ENCODE assay signal across 8 cellular contexts in the genomic region with DNA sequence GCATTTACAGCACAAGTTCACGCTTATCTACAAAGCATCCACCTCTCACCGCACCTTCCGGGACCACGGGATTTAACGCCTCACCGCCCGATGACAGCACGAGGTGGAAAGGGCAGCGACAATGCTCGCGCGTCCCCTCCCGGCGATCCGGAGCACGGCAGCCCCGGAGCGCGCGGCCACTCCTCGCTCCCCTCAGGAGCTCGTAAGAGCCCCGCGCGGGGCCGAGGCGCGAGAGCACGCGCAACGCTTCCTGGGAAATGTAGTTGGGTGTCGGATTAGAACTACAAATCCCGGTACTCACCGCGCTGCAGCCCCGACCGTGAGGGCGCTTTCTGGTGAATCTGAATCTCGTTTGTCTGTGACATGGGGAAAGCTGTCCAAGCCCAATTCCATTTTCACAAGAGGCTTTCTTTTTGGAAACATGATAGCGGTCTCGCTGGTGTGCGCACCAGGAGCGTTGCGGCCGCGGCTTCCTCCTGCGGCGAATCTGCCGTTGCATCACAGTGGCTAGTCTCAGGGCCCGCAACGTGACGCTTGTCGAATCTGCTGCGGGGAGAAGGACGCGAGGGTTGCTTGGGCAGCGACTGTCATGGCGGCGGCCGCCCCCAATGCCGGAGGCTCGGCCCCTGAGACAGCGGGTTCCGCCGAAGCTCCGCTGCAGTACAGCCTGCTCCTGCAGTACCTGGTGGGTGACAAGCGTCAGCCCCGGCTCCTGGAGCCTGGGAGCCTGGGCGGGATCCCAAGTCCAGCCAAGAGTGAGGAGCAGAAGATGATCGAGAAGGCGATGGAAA. TPM values are rescaled to one million over a fixed set of nuclear protein-coding genes. Genes with fewer than 3 reads are reported as not detected.
DNase-seq lines count a peak whose midpoint lies in the region; ATAC-seq and TF ChIP-seq lines count a peak whose summit lies in the region.

Gene TIMM22 (plus strand): TSS at position 576 of the 791 bp plus-strand sequence. CDS start 14 bp downstream, at position 590.

- H3K4me3 ChIP-seq in spleen, result peak within 1 kb of the TSS; percentile 82 to 100 (median 98)

- peaks cover 22% of the 10 kb centered on the region for H3K36me3 Mint-ChIP-seq in WTC11
- peaks cover 0 to 12% (median 8%) of the 10 kb centered on the region in 3 donors for H3K36me3 Mint-ChIP-seq in immature natural killer cell

- H3K4me1 ChIP-seq in spleen, result peaks cover 21 to 51% (median 38%) of the 10 kb centered on the region in 6 donors

- POLR2A ChIA-PET in WTC11 (lab: Charles Lee), result interaction anchor here (0.5 to 1.0 kb wide), 4 partner anchors 40 to 282 kb away, joined by 3 to 4 read pairs (median 3); partner anchors contain the start of gene VPS53

- H3K27ac Mint-ChIP-seq in WTC11, result peak within 1 kb of the TSS; percentile 99
- peak within 1 kb of the TSS; percentile 91 to 99 (median 98) for H3K27ac Mint-ChIP-seq in immature natural killer cell

- intact Hi-C loops in spleen (cut with DNase I; ENCODE audit: low total_unique reads), result no loop called here

- peaks cover 8% of the 10 kb centered on the region for H3K4me1 Mint-ChIP-seq in WTC11
- H3K4me1 Mint-ChIP-seq in immature natural killer cell, result peaks cover 28 to 29% of the 10 kb centered on the region in 2 donors

- TF ChIP-seq POLR2A in GM18951 (IDR thresholded peaks at IDR 0.05; ENCODE audit: extremely low read depth, insufficient read depth, insufficient read length) (peak; percentile 92), spleen (IDR thresholded peaks at IDR 0.05) (peak; percentile 46 to 78 (median 71))

- WGBS in spleen, 5 donors, result 0 to 1% (median 0%) methylated on average over 36 to 71 of the region's 71 CpGs

- H3K27me3 ChIP-seq in spleen (replicated peaks in 1 of 7), result no peaks in the 10 kb centered on the region

- H3K9me3 Mint-ChIP-seq in WTC11, result peaks cover 14% of the 10 kb centered on the region
- H3K9me3 Mint-ChIP-seq in immature natural killer cell, result peaks cover 5 to 26% (median 15%) of the 10 kb centered on the region in 6 donors

- H3K9me3 ChIP-seq in spleen, result peaks cover 0 to 34% (median 22%) of the 10 kb centered on the region in 8 donors

- CTCF ChIA-PET in WTC11 (lab: Charles Lee), result interaction anchor here (0.6 to 2.3 kb wide), 62 partner anchors 9 to 586 kb away, joined by 3 to 58 read pairs (median 4); partner anchors contain the start of genes GEMIN4, GLOD4, MRM3 and NXN

- in situ Hi-C loops in GM18951 (cut with MboI; ENCODE audit: low sequenced_read_pairs, unreplicated experiment), result loop anchor here (25.0 kb wide), 1 partner anchor 459 kb away; no protein-coding TSS in a partner anchor

- ATAC-seq in HG03196 (IDR thresholded peaks at IDR 0.05; ENCODE audit: unreplicated experiment), result peak; percentile 88
- peak; percentile 97 for ATAC-seq in WTC11

- peaks cover 0 to 29% (median 24%) of the 10 kb centered on the region in 6 donors for H3K36me3 ChIP-seq in spleen

- H3K4me3 Mint-ChIP-seq in WTC11 (peak within 1 kb of the TSS; percentile 90), immature natural killer cell (peak within 1 kb of the TSS; percentile 95 to 99 (median 98))

- H3K27me3 Mint-ChIP-seq in WTC11 (ENCODE audit: low read depth) (peaks cover 19% of the 10 kb centered on the region), immature natural killer cell (ENCODE audit: low read depth in 3 of 3) (peaks cover 2 to 7% (median 7%) of the 10 kb centered on the region in 3 donors)

- peak; percentile 85 for TF ChIP-seq CTCF in AG09319 (IDR thresholded peaks at IDR 0.05; ENCODE audit: low read depth, low read length)
- TF ChIP-seq CTCF in WTC11 (IDR thresholded peaks at IDR 0.05), result peak; percentile 79
- TF ChIP-seq CTCF in spleen (IDR thresholded peaks at IDR 0.05 in 8 of 11, conservative IDR thresholded peaks at IDR 0.05 in 3 of 11), result peak; percentile 96 to 99 (median 98)

- H3K27ac ChIP-seq in caudate nucleus (ENCODE audit: low read depth, low read length) (peak within 1 kb of the TSS; percentile 98), spleen (peak within 1 kb of the TSS; percentile 74 to 93 (median 88))

- DNase-seq in AG09319 (ENCODE audit: extremely low read depth, low read depth), result peak; percentile 94
- peak; percentile 96 for DNase-seq in NCI-H226
- DNase-seq in WTC11 (ENCODE audit: low spot score), result peak; percentile 96
- peak in 60 of 61 donors; percentile 55 to 98 (median 91) for DNase-seq in caudate nucleus (lab: John Stamatoyannopoulos, UW)
- peak; percentile 94 to 96 (median 95) for DNase-seq in immature natural killer cell
- DNase-seq in spleen, result peak; percentile 98

TF ChIP-seq in WTC11, 78 proteins besides CTCF, POLR2A, EP300 and RAD21 (continues in another document):
- TF ChIP-seq, protein P1, sequence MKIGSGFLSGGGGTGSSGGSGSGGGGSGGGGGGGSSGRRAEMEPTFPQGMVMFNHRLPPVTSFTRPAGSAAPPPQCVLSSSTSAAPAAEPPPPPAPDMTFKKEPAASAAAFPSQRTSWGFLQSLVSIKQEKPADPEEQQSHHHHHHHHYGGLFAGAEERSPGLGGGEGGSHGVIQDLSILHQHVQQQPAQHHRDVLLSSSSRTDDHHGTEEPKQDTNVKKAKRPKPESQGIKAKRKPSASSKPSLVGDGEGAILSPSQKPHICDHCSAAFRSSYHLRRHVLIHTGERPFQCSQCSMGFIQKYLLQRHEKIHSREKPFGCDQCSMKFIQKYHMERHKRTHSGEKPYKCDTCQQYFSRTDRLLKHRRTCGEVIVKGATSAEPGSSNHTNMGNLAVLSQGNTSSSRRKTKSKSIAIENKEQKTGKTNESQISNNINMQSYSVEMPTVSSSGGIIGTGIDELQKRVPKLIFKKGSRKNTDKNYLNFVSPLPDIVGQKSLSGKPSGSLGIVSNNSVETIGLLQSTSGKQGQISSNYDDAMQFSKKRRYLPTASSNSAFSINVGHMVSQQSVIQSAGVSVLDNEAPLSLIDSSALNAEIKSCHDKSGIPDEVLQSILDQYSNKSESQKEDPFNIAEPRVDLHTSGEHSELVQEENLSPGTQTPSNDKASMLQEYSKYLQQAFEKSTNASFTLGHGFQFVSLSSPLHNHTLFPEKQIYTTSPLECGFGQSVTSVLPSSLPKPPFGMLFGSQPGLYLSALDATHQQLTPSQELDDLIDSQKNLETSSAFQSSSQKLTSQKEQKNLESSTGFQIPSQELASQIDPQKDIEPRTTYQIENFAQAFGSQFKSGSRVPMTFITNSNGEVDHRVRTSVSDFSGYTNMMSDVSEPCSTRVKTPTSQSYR (CRISPR knock-in tag; IDR thresholded peaks at IDR 0.05), result peak; percentile 83; the same call in 1 of the 2 replicates
- peak; percentile 53; the same call in 1 of the 2 replicates for TF ChIP-seq TEAD1 (CRISPR knock-in tag; IDR thresholded peaks at IDR 0.05)
- TF ChIP-seq ESRRA (CRISPR knock-in tag; IDR thresholded peaks at IDR 0.05; ENCODE audit: borderline replicate concordance), result 0 out of 2 replicates have a peak, but pooled peaks have one; percentile 50
- 0 out of 2 replicates have a peak, but pooled peaks have one; percentile 23 for TF ChIP-seq NFYB (CRISPR knock-in tag; conservative IDR thresholded peaks at IDR 0.05; ENCODE audit: low read depth)
- peak; percentile 90 for TF ChIP-seq USF1 (CRISPR knock-in tag; IDR thresholded peaks at IDR 0.05)
- TF ChIP-seq, protein P2, sequence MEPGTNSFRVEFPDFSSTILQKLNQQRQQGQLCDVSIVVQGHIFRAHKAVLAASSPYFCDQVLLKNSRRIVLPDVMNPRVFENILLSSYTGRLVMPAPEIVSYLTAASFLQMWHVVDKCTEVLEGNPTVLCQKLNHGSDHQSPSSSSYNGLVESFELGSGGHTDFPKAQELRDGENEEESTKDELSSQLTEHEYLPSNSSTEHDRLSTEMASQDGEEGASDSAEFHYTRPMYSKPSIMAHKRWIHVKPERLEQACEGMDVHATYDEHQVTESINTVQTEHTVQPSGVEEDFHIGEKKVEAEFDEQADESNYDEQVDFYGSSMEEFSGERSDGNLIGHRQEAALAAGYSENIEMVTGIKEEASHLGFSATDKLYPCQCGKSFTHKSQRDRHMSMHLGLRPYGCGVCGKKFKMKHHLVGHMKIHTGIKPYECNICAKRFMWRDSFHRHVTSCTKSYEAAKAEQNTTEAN (CRISPR knock-in tag; IDR thresholded peaks at IDR 0.05), result 0 out of 2 replicates have a peak, but pooled peaks have one; percentile 10
- 0 out of 2 replicates have a peak, but pooled peaks have one; percentile 54 for TF ChIP-seq KAT7 (CRISPR knock-in tag; IDR thresholded peaks at IDR 0.05; ENCODE audit: borderline replicate concordance)
- peak; percentile 83 for TF ChIP-seq HMGXB4 (CRISPR knock-in tag; IDR thresholded peaks at IDR 0.05)
- TF ChIP-seq CBFB (CRISPR knock-in tag; IDR thresholded peaks at IDR 0.05; ENCODE audit: low read depth), result 0 out of 2 replicates have a peak, but pooled peaks have one; percentile 80

RNA-seq across cellular contexts. Expression of gene TIMM22, which starts in this region (rescaled TPM):
- total RNA-seq in WTC11 (2021) (17.2 to 18.0 TPM (median 17.4 TPM) in 3 replicates), spleen (10 to 100 TPM in 6 of 7 donors, 1 to 10 TPM in 1; 9.7 to 14.3 (median 11.2) TPM)
- polyA plus RNA-seq in immature natural killer cell (10 to 100 TPM; 22.0 to 26.9 (median 24.4) TPM), spleen (1 to 10 TPM; 5.1 to 8.8 (median 7.0) TPM)

Comparison
In these comparisons a context has a peak if more than half of its experiments do, and no peak if none do; other contexts are left out.
1. Peak in every context shown above with its lines: DNase-seq, ATAC-seq, H3K4me3 ChIP-seq and H3K27ac ChIP-seq.